In the genomic region with DNA sequence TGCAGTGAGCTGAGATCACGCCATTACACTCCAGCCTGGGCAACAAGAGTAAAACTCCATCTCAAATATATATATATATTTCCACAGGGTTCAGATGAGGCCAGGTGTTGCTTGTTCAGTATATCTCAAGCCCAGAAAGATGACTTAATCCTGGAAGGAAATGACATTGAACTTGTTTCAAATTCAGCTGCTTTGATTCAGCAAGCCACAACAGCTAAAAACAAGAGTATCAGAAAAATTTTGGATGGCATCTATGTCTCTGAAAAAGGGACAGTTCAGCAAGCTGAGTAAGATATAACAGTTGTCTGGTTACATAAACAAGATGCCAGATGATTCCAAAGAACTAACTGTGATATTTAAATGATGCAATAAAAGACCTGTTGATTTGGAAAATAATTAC, we compare ENCODE assay signal across 23 cellular contexts.
"Had no signal": no experiment of that assay in that cellular context is flagged by ENCODE, and none has a peak within 500 bp of the region (broad histone marks: within the 10 kb centered on the region; RNA-seq: fewer than 3 reads in every experiment).

No MANE protein-coding gene starts in this region.

- H3K79me2 ChIP-seq: hepatocyte had no signal

- H3K36me3 Mint-ChIP-seq: immature natural killer cell had no signal

- H3K4me3 ChIP-seq: coronary artery, dorsolateral prefrontal cortex, esophagus muscularis mucosa, gastroesophageal sphincter, heart left ventricle, hepatocyte, left lung, lower lobe of right lung, mucosa of descending colon had no signal

- H3K27ac ChIP-seq: coronary artery, dorsolateral prefrontal cortex, esophagus muscularis mucosa, foreskin keratinocyte, gastroesophageal sphincter, heart left ventricle, hepatocyte, left lung, lower lobe of right lung had no signal

- H3K9me3 ChIP-seq: esophagus muscularis mucosa, gastroesophageal sphincter, lower lobe of right lung, mucosa of descending colon had no signal

- H3K4me3 Mint-ChIP-seq: immature natural killer cell, mesothelial cell of epicardium had no signal

- ATAC-seq: foreskin keratinocyte, gastroesophageal sphincter, heart left ventricle, left cardiac atrium, left lung, left ventricle myocardium superior, lower lobe of right lung, mucosa of descending colon had no signal

- H3K4me1 ChIP-seq: esophagus muscularis mucosa, foreskin keratinocyte, gastroesophageal sphincter, heart left ventricle, left lung, lower lobe of right lung had no signal

- FAIRE-seq: colon, endothelial cell of umbilical vein, frontal cortex, keratinocyte had no signal

- H3K4me2 ChIP-seq: hepatocyte had no signal

- H3K27me3 ChIP-seq: dorsolateral prefrontal cortex, esophagus muscularis mucosa, foreskin keratinocyte, gastroesophageal sphincter, heart left ventricle, hepatocyte, left lung had no signal

- DNase-seq: dermis blood vessel endothelial cell; dorsolateral prefrontal cortex; effector CD4-positive, alpha-beta T cell; effector memory CD4-positive, alpha-beta T cell; foreskin keratinocyte; heart left ventricle; hypothalamus; immature natural killer cell; left cardiac atrium; left lung; left ventricle myocardium superior; lower lobe of right lung; mesenchymal stem cell; mucosa of descending colon had no signal

- H3K4me1 Mint-ChIP-seq: immature natural killer cell, mesothelial cell of epicardium had no signal

- H3K36me3 ChIP-seq: esophagus muscularis mucosa, gastroesophageal sphincter, heart left ventricle, left lung, lower lobe of right lung had no signal

- H2AFZ ChIP-seq: hepatocyte had no signal
